Comparison of ENCODE assay signal across 9 cellular contexts in the genomic region with DNA sequence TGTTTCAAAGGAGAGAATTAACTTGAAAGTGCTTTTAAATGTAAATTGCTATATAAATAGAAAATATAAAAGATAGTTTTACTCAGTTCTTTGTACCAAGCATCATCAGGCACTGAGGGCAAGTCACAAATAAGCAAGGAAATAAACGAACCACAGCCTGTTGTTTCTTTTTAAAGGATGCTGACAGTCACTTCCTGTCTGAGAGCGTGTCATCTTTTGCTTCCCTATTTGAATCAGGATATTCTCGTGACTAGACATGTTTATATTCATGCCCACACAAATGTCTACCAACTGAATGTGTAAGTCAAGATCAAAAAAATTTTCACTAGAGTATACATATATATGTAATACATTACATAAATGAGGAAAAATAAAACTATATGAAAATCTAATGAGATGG. TPM values are rescaled to one million over a fixed set of nuclear protein-coding genes. Genes with fewer than 3 reads are reported as not detected.
DNase-seq lines count a peak whose midpoint lies in the region; ATAC-seq lines count a peak whose summit lies in the region.
"Had no signal": no experiment of that assay in that cellular context is flagged by ENCODE, and none has a peak within 500 bp of the region (broad histone marks: within the 10 kb centered on the region; RNA-seq: fewer than 3 reads in every experiment).

No MANE protein-coding gene starts in this region.

- peak; percentile 54 for DNase-seq in LHCN-M2 (ENCODE audit: low read depth)
- peak; percentile 18 for DNase-seq in iris pigment epithelial cell (ENCODE audit: low read depth)
- DNase-seq in activated T-cell treated with anti-CD3 and anti-CD28 coated beads, Interleukin-2, amount 50 U/mL, for 48 hours: no peak
- DNase-seq in NCI-H2029 treated with DMSO at 0.1 percent for 48 hours (lab: John Stamatoyannopoulos, UW): no peak
- no peak for DNase-seq in effector CD4-positive, alpha-beta T cell
- no peak for DNase-seq in retina

- peak; percentile 93 for ATAC-seq in GM18498 (IDR thresholded peaks at IDR 0.05; ENCODE audit: unreplicated experiment)
- peak; percentile 77 for ATAC-seq in GM21619 (IDR thresholded peaks at IDR 0.05; ENCODE audit: unreplicated experiment)
- ATAC-seq: body of pancreas had no signal

RNA-seq across cellular contexts. Expression of a gene that starts 31.4 kb away (rescaled TPM):
- total RNA-seq in LHCN-M2 (2014; rRNA removed): 9.9 and 12.9 TPM in 2 replicates
- 1.1 TPM for polyA plus RNA-seq in LHCN-M2 (2012)

Comparison
In these comparisons a context has a peak if more than half of its experiments do, and no peak if none do; other contexts are left out.
1. DNase-seq: peak in LHCN-M2 (single experiment) and iris pigment epithelial cell (single experiment); none in activated T-cell treated with anti-CD3 and anti-CD28 coated beads, Interleukin-2, amount 50 U/mL, for 48 hours (0 of 2), NCI-H2029 treated with DMSO at 0.1 percent for 48 hours (single experiment), effector CD4-positive, alpha-beta T cell (single experiment) and retina (single experiment).